In the genomic region with DNA sequence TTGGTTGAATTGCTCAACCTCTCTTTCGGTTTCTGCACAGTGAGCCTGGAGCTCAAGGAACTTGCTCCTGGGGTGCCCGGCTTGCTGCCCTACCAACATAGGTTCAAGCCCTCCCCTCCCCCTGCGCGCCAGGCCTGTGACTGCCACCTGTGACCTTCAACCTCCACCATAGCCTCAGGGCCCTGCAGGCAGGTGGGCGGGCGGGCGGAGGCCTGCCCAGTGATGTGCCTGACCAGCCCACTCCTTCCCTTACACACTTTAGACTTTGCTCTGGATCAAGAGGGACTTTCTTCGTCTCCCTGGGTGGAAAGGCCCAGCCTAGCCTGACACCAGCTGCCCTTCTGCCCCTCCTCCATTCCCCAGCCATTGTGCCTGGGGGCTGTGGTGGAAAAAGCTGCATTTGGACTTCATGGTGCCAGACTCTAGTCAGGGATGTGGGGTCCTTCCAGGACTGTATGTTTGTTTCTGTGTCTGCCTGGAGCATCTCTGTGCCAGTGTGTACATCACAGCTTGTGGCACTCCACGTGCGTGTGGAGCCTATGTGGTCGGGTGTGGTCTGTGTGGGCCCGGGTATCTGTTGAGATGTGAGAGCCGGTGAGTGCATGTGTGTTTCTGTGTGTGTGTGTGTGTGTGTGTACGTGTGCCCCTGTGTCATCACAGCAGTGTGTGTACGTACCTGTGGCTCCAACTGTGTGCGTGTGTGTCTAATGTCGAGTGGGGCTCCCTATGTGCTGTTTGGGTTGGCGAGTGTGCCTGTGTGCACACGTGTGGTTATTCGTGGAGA, we compare ENCODE assay signal across 9 cellular contexts. TPM values are rescaled to one million over a fixed set of nuclear protein-coding genes. Genes with fewer than 3 reads are reported as not detected.
A peak's percentile ranks its signal among the peaks of the same experiment; 100 is the strongest.
DNase-seq lines count a peak whose midpoint lies in the region.
"Had no signal": no experiment of that assay in that cellular context is flagged by ENCODE, and none has a peak within 500 bp of the region (broad histone marks: within the 10 kb centered on the region; RNA-seq: fewer than 3 reads in every experiment).

No MANE protein-coding gene starts in this region.

- H3K4me1 Mint-ChIP-seq in activated T-cell treated with anti-CD3 and anti-CD28 coated beads, Interleukin-2, amount 50 U/mL, for 24 hours (ENCODE audit: low read depth), result peaks cover 39% of the 10 kb centered on the region

- H4K20me1 ChIP-seq in Karpas-422 (ENCODE audit: insufficient read depth, low read depth, low read length), result peaks cover 10% of the 10 kb centered on the region; the same call in 1 of the 2 replicates

- H3K4me3 Mint-ChIP-seq in activated T-cell treated with anti-CD3 and anti-CD28 coated beads, Interleukin-2, amount 50 U/mL, for 24 hours, result no peak overlapping the region

- no peaks in the 10 kb centered on the region for H3K9me3 Mint-ChIP-seq in activated T-cell treated with anti-CD3 and anti-CD28 coated beads, Interleukin-2, amount 50 U/mL, for 24 hours

- H3K27ac Mint-ChIP-seq in activated T-cell treated with anti-CD3 and anti-CD28 coated beads, Interleukin-2, amount 50 U/mL, for 24 hours, result peak overlapping the region; percentile 56

- H3K9me3 ChIP-seq in Karpas-422 (ENCODE audit: low read length) (no peaks in the 10 kb centered on the region), duodenal mucosa (ENCODE audit: control insufficient read depth in 1 of 2, low read length in 2 of 2) (no peaks in the 10 kb centered on the region)

- H3K36me3 Mint-ChIP-seq in activated T-cell treated with anti-CD3 and anti-CD28 coated beads, Interleukin-2, amount 50 U/mL, for 24 hours (ENCODE audit: low read depth), result peaks cover 4% of the 10 kb centered on the region

- no peaks in the 10 kb centered on the region for H3K27me3 Mint-ChIP-seq in activated T-cell treated with anti-CD3 and anti-CD28 coated beads, Interleukin-2, amount 50 U/mL, for 24 hours

- H3K9me2 ChIP-seq in Karpas-422 (replicated peaks; ENCODE audit: insufficient read depth, low read length), result no peaks in the 10 kb centered on the region

- peak overlapping the region; percentile 97 for H3K27ac ChIP-seq in Karpas-422 (ENCODE audit: low read length)
- H3K27ac ChIP-seq in duodenal mucosa (ENCODE audit: low read depth, low read length), result peak overlapping the region; percentile 45
- H3K27ac ChIP-seq in temporal lobe (ENCODE audit: low read depth, low read length), result peak overlapping the region; percentile 19

- no peak for DNase-seq in activated T-cell treated with anti-CD3 and anti-CD28 coated beads, Interleukin-2, amount 50 U/mL, for 24 hours
- DNase-seq in activated T-cell treated with anti-CD3 and anti-CD28 coated beads, Interleukin-2, amount 50 U/mL, for 1 hour, result no peak
- DNase-seq in Karpas-422 (peak; percentile 76), LoVo (ENCODE audit: low spot score) (no peak), NCI-H1436 (lab: John Stamatoyannopoulos, UW) (no peak), NCI-H2107 (lab: John Stamatoyannopoulos, UW) (no peak)
- DNase-seq: IMR-90 had no signal

- no peak overlapping the region for H2AFZ ChIP-seq in Karpas-422 (ENCODE audit: low read length)

- peaks cover 7% of the 10 kb centered on the region for H3K36me3 ChIP-seq in Karpas-422 (ENCODE audit: insufficient read depth, low read length)
- peaks cover 3 to 34% of the 10 kb centered on the region in 2 donors for H3K36me3 ChIP-seq in duodenal mucosa (ENCODE audit: control insufficient read depth in 1 of 2, insufficient read depth in 2 of 2, low read length in 2 of 2)

- peaks cover 93% of the 10 kb centered on the region for H3K79me2 ChIP-seq in Karpas-422 (ENCODE audit: low read length)

- H3K27me3 ChIP-seq in Karpas-422 (ENCODE audit: low read length) (no peaks in the 10 kb centered on the region), duodenal mucosa (ENCODE audit: control insufficient read depth in 1 of 2, insufficient read depth in 2 of 2, low read length in 2 of 2) (no peaks in the 10 kb centered on the region)

- H3K4me2 ChIP-seq in Karpas-422 (ENCODE audit: low read depth, low read length, poor library complexity, severe bottlenecking), result peak overlapping the region; percentile 72

- H3K4me3 ChIP-seq in Karpas-422 (ENCODE audit: low read length) (peak overlapping the region; percentile 61), duodenal mucosa (ENCODE audit: low read depth in 1 of 2, low read length in 2 of 2) (peak overlapping the region; percentile 2 to 41)

- H3K4me1 ChIP-seq in Karpas-422 (ENCODE audit: low read length) (peaks cover 100% of the 10 kb centered on the region), duodenal mucosa (ENCODE audit: control insufficient read depth in 1 of 2, insufficient read depth in 2 of 2, low read length in 2 of 2) (peaks cover 67 to 73% of the 10 kb centered on the region in 2 donors)

- H3K9ac ChIP-seq in Karpas-422 (ENCODE audit: low read length), result peak overlapping the region; percentile 79
- no peak overlapping the region for H3K9ac ChIP-seq in duodenal mucosa (ENCODE audit: low read depth in 1 of 2, low read length in 2 of 2)

RNA-seq across cellular contexts. Expression of a gene that starts 9.5 kb away (rescaled TPM):
- 22.7 and 27.9 TPM in 2 replicates for total RNA-seq in Karpas-422 (2014; rRNA removed; shearing (Covaris generic); ENCODE audit: low replicate concordance)
- 0.98 TPM for total RNA-seq in temporal lobe

RNA-seq across cellular contexts. Expression of a gene that starts 40.3 kb away (rescaled TPM):
- total RNA-seq in Karpas-422 (2014; rRNA removed; shearing (Covaris generic); ENCODE audit: low replicate concordance), result 20.5 and 29.9 TPM in 2 replicates
- 5.9 TPM for total RNA-seq in temporal lobe

Comparison
In these comparisons a context has a peak if more than half of its experiments do, and no peak if none do; other contexts are left out.
1. H3K27ac ChIP-seq: peak in every context shown above with its lines; median percentile 97 in Karpas-422; 45 in duodenal mucosa; 19 in temporal lobe.
2. RNA of a gene that starts 9.5 kb away (total RNA-seq): 22.7 to 27.9 TPM in Karpas-422; 0.98 TPM in temporal lobe (single experiment); every median in the first group is over 10 times any median in the second.